16 cellular contexts compared by ENCODE assay signal in the genomic region with DNA sequence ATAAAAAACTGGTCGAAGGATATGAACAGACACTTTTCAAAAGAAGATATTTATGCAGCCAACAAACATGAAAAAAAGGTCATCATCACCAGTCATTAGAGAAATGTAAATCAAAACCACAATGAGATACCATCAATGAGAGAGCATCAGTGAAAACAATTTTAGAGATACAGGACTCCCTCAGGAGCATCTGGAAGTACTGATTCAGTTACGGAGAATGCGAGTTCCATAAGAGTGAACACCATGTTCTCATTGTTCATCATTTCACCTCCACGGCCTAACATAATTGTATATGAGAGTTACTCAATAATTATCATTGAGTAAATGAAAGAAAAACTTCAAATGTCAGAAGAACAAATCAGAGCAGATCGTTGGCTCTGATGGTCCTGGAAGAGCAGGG.
DNase-seq lines count a peak whose midpoint lies in the region; ATAC-seq and TF ChIP-seq lines count a peak whose summit lies in the region.
"Had no signal": no experiment of that assay in that cellular context is flagged by ENCODE, and none has a peak within 500 bp of the region (broad histone marks: within the 10 kb centered on the region; RNA-seq: fewer than 3 reads in every experiment).

No MANE protein-coding gene starts in this region.

- H3K27me3 Mint-ChIP-seq in Caco-2 (ENCODE audit: insufficient read depth, unreplicated experiment) = no peaks in the 10 kb centered on the region

- CTCF ChIA-PET in Caco-2 (lab: Charles Lee) = interaction anchor here (0.6 kb wide), 1 partner anchor 244 kb away, joined by 5 read pairs; no protein-coding TSS in a partner anchor

- TF ChIP-seq CTCF in choroid plexus epithelial cell (conservative IDR thresholded peaks at IDR 0.05; ENCODE audit: low read depth, low read length) = no peak
- no peak for TF ChIP-seq CTCF in foreskin fibroblast (IDR thresholded peaks at IDR 0.05; ENCODE audit: low read depth, low read length)
- no peak for TF ChIP-seq CTCF in Caco-2 (IDR thresholded peaks at IDR 0.05; ENCODE audit: insufficient read depth in 1 of 2, low read depth in 1 of 2, low read length in 1 of 2, severe bottlenecking in 1 of 2, unreplicated experiment in 1 of 2)
- no peak for TF ChIP-seq CTCF in heart right ventricle (IDR thresholded peaks at IDR 0.05)

- no peak overlapping the region for H3K27ac Mint-ChIP-seq in Caco-2 (ENCODE audit: unreplicated experiment)
- H3K27ac Mint-ChIP-seq: CD8-positive, alpha-beta T cell; HFFc6 had no signal

- H3K9me3 ChIP-seq in Caco-2 (peaks cover 8% of the 10 kb centered on the region; the same call in 1 of the 2 replicates), heart right ventricle (peaks cover 0 to 17% (median 5%) of the 10 kb centered on the region in 11 donors)
- H3K9me3 ChIP-seq: BE2C, HAP-1 had no signal

- H3K36me3 ChIP-seq in Caco-2 (ENCODE audit: control insufficient read depth, insufficient read depth, low read length) (no peaks in the 10 kb centered on the region), heart right ventricle (no peaks in the 10 kb centered on the region)
- H3K36me3 ChIP-seq: BE2C, HAP-1 had no signal

- H3K27me3 ChIP-seq in Caco-2 (replicated peaks; ENCODE audit: control insufficient read depth, insufficient read depth, low read length) = no peaks in the 10 kb centered on the region
- no peaks in the 10 kb centered on the region for H3K27me3 ChIP-seq in heart right ventricle
- H3K27me3 ChIP-seq: BE2C had no signal

- no peaks in the 10 kb centered on the region for H3K36me3 Mint-ChIP-seq in Caco-2 (ENCODE audit: insufficient read depth, unreplicated experiment)
- H3K36me3 Mint-ChIP-seq: CD8-positive, alpha-beta T cell had no signal

- POLR2A ChIA-PET in Caco-2 (lab: Charles Lee) = no interaction called here

- H3K9me3 Mint-ChIP-seq in Caco-2 (ENCODE audit: unreplicated experiment) = peaks cover 10% of the 10 kb centered on the region

- intact Hi-C loops in Caco-2 (cut with micrococcal nuclease; ENCODE audit: unreplicated experiment) (no loop called here), heart right ventricle (cut with DNase I) (no loop called here)

- H3K4me3 Mint-ChIP-seq in Caco-2 (ENCODE audit: unreplicated experiment) = no peak overlapping the region
- H3K4me3 Mint-ChIP-seq: CD8-positive, alpha-beta T cell; HFFc6 had no signal

- H3K4me3 ChIP-seq in choroid plexus epithelial cell (ENCODE audit: low read depth, low read length) = no peak overlapping the region
- no peak overlapping the region for H3K4me3 ChIP-seq in foreskin fibroblast (ENCODE audit: low read depth in 1 of 2, low read length in 2 of 2)
- no peak overlapping the region for H3K4me3 ChIP-seq in Caco-2 (ENCODE audit: low read depth, low read length)
- H3K4me3 ChIP-seq in heart right ventricle = no peak overlapping the region
- H3K4me3 ChIP-seq: HAP-1 had no signal

- DNase-seq in HCEC 1CT = peak; percentile 37
- DNase-seq in choroid plexus epithelial cell (ENCODE audit: low read depth) = peak; percentile 44
- DNase-seq in foreskin fibroblast = peak; percentile 29 to 43
- DNase-seq in stimulated activated CD4-positive, alpha-beta T cell treated with anti-CD3 and anti-CD28 coated beads, Interleukin-2, amount 100 ng/mL, for 24 hours = no peak
- DNase-seq in HK-2 (ENCODE audit: unreplicated experiment) = no peak
- DNase-seq in Caco-2 = no peak
- DNase-seq in heart right ventricle = no peak
- DNase-seq: BE2C; CD8-positive, alpha-beta T cell; COR-L47; DND-41; GF-D8; HFFc6 had no signal

- no peak overlapping the region for H3K27ac ChIP-seq in heart right ventricle
- H3K27ac ChIP-seq: C4-2B, HL-60 had no signal

- H3K4me1 ChIP-seq in Caco-2 (no peaks in the 10 kb centered on the region), heart right ventricle (peaks cover 0 to 12% (median 0%) of the 10 kb centered on the region in 9 donors)
- H3K4me1 ChIP-seq: BE2C, HAP-1 had no signal

- ATAC-seq in heart right ventricle = no peak
- ATAC-seq: CD8-positive, alpha-beta T cell had no signal

- no peaks in the 10 kb centered on the region for H3K4me1 Mint-ChIP-seq in Caco-2 (ENCODE audit: low read depth, unreplicated experiment)

- 78 to 96% methylated on average over 5 of the region's 5 CpGs for WGBS in heart right ventricle, 2 donors

- no TSS peak for BruUV-seq in Caco-2 (replicated peaks; lab: Mats Ljungman, UMichigan)

Comparison
In these comparisons a context has a peak if more than half of its experiments do, and no peak if none do; other contexts are left out.
1. DNase-seq: peak in HCEC 1CT (single experiment), choroid plexus epithelial cell (single experiment) and foreskin fibroblast (2 of 2); none in stimulated activated CD4-positive, alpha-beta T cell treated with anti-CD3 and anti-CD28 coated beads, Interleukin-2, amount 100 ng/mL, for 24 hours (0 of 2), HK-2 (single experiment), Caco-2 (0 of 2) and heart right ventricle (0 of 2).